Comparison of ENCODE assay signal across 1 cellular context in the genomic region with DNA sequence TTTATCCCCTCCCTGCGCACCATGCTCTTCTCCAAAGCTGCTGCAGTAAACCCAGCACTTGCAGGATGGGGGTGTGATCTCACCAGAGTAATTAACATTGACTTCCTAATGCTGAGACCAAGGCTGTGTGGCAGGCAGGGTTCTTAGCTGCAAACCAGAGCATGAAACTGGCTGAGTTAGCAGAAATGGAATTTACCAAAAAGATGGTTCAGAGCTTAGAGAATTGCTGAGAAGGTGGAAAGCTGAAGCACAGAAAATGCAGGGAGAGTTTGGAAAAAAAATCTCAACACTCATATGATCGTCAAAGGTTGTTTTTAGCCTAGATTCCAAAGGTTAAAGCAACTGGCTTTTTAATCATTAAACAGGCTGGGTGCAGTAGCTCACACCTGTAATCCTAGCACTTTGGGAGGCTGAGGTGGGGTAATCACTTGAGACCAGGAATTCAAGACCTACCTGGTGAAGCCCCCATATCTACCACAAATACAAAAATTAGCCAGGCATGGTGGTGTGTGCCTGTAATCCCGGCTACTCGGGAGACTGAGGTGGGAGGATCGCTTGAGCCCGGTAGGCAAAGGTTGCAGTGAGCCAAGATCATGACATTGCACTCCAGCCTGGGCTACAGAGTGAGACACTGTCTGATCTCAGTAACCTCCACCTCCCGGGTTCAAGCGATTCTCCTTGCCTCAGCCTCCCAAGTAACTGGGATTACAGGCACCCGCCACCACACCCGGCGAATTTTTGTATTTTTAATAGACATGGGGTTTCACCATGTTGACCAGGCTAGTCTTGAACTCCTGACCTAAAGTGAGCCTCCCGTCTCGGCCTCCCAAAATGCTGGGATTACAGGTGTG.
TF ChIP-seq lines count a peak whose summit lies in the region.

No MANE protein-coding gene starts in this region.

TF ChIP-seq in HepG2, 621 proteins besides CTCF, POLR2A, EP300 and RAD21 (continued from another document and continues in another):
- TF ChIP-seq HNRNPUL1 (IDR thresholded peaks at IDR 0.05; ENCODE audit: low read depth, low read length): 0 out of 2 replicates have a peak, but pooled peaks have one; percentile 57
- peak; percentile 34; the same call in 1 of the 2 replicates for TF ChIP-seq FOXC1 (CRISPR knock-in tag; IDR thresholded peaks at IDR 0.05; ENCODE audit: borderline replicate concordance)
- peak; percentile 66; the same call in 1 of the 2 replicates for TF ChIP-seq NFIC (IDR thresholded peaks at IDR 0.05; ENCODE audit: low read length)
- peak; percentile 87 for TF ChIP-seq PPARG (CRISPR knock-in tag; conservative IDR thresholded peaks at IDR 0.05)
- TF ChIP-seq NAIF1 (CRISPR knock-in tag; IDR thresholded peaks at IDR 0.05; ENCODE audit: borderline replicate concordance): no peak; the same call in 1 of the 2 replicates
- TF ChIP-seq ZSCAN30 (CRISPR knock-in tag; IDR thresholded peaks at IDR 0.05): no peak
- peak; percentile 75; the same call in 1 of the 2 replicates for TF ChIP-seq SIX1 (CRISPR knock-in tag; IDR thresholded peaks at IDR 0.05; ENCODE audit: borderline replicate concordance)
- TF ChIP-seq, protein P1, sequence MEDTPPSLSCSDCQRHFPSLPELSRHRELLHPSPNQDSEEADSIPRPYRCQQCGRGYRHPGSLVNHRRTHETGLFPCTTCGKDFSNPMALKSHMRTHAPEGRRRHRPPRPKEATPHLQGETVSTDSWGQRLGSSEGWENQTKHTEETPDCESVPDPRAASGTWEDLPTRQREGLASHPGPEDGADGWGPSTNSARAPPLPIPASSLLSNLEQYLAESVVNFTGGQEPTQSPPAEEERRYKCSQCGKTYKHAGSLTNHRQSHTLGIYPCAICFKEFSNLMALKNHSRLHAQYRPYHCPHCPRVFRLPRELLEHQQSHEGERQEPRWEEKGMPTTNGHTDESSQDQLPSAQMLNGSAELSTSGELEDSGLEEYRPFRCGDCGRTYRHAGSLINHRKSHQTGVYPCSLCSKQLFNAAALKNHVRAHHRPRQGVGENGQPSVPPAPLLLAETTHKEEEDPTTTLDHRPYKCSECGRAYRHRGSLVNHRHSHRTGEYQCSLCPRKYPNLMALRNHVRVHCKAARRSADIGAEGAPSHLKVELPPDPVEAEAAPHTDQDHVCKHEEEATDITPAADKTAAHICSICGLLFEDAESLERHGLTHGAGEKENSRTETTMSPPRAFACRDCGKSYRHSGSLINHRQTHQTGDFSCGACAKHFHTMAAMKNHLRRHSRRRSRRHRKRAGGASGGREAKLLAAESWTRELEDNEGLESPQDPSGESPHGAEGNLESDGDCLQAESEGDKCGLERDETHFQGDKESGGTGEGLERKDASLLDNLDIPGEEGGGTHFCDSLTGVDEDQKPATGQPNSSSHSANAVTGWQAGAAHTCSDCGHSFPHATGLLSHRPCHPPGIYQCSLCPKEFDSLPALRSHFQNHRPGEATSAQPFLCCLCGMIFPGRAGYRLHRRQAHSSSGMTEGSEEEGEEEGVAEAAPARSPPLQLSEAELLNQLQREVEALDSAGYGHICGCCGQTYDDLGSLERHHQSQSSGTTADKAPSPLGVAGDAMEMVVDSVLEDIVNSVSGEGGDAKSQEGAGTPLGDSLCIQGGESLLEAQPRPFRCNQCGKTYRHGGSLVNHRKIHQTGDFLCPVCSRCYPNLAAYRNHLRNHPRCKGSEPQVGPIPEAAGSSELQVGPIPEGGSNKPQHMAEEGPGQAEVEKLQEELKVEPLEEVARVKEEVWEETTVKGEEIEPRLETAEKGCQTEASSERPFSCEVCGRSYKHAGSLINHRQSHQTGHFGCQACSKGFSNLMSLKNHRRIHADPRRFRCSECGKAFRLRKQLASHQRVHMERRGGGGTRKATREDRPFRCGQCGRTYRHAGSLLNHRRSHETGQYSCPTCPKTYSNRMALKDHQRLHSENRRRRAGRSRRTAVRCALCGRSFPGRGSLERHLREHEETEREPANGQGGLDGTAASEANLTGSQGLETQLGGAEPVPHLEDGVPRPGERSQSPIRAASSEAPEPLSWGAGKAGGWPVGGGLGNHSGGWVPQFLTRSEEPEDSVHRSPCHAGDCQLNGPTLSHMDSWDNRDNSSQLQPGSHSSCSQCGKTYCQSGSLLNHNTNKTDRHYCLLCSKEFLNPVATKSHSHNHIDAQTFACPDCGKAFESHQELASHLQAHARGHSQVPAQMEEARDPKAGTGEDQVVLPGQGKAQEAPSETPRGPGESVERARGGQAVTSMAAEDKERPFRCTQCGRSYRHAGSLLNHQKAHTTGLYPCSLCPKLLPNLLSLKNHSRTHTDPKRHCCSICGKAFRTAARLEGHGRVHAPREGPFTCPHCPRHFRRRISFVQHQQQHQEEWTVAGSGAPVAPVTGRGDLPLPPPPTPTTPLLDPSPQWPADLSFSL (CRISPR knock-in tag; IDR thresholded peaks at IDR 0.05): no peak
- TF ChIP-seq KDM2A (CRISPR knock-in tag; IDR thresholded peaks at IDR 0.05; ENCODE audit: borderline replicate concordance, low read depth): peak; percentile 50; the same call in 1 of the 2 replicates
- peak; percentile 97 for TF ChIP-seq ZMYM3 (CRISPR knock-in tag; IDR thresholded peaks at IDR 0.05)
- TF ChIP-seq JUNB (CRISPR knock-in tag; IDR thresholded peaks at IDR 0.05; ENCODE audit: borderline replicate concordance): no peak
- peak; percentile 91 for TF ChIP-seq U2AF2 (IDR thresholded peaks at IDR 0.05; ENCODE audit: low read depth, low read length)
- no peak for TF ChIP-seq PRPF4 (IDR thresholded peaks at IDR 0.05; ENCODE audit: low read depth, low read length, poor library complexity, severe bottlenecking)
- 0 out of 2 replicates have a peak, but pooled peaks have one; percentile 41 for TF ChIP-seq ZNF546 (CRISPR knock-in tag; conservative IDR thresholded peaks at IDR 0.05)
- no peak for TF ChIP-seq ZNF484 (CRISPR knock-in tag; IDR thresholded peaks at IDR 0.05; ENCODE audit: borderline replicate concordance, low read depth)
- TF ChIP-seq, protein P2, sequence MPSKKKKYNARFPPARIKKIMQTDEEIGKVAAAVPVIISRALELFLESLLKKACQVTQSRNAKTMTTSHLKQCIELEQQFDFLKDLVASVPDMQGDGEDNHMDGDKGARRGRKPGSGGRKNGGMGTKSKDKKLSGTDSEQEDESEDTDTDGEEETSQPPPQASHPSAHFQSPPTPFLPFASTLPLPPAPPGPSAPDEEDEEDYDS (CRISPR knock-in tag; IDR thresholded peaks at IDR 0.05): peak; percentile 72; the same call in 1 of the 2 replicates
- TF ChIP-seq ZKSCAN5 (CRISPR knock-in tag; IDR thresholded peaks at IDR 0.05): no peak
- 0 out of 2 replicates have a peak, but pooled peaks have one; percentile 13 for TF ChIP-seq TAF1 (CRISPR knock-in tag; IDR thresholded peaks at IDR 0.05)
- TF ChIP-seq, protein P3, sequence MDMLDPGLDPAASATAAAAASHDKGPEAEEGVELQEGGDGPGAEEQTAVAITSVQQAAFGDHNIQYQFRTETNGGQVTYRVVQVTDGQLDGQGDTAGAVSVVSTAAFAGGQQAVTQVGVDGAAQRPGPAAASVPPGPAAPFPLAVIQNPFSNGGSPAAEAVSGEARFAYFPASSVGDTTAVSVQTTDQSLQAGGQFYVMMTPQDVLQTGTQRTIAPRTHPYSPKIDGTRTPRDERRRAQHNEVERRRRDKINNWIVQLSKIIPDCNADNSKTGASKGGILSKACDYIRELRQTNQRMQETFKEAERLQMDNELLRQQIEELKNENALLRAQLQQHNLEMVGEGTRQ (IDR thresholded peaks at IDR 0.05; ENCODE audit: low read depth, low read length): no peak
- TF ChIP-seq, protein P3 (CRISPR knock-in tag; IDR thresholded peaks at IDR 0.05; ENCODE audit: borderline replicate concordance): 0 out of 2 replicates have a peak, but pooled peaks have one; percentile 16
- TF ChIP-seq ZNF24 (IDR thresholded peaks at IDR 0.05): peak; percentile 54; the same call in 1 of the 2 replicates
- TF ChIP-seq, protein P4, sequence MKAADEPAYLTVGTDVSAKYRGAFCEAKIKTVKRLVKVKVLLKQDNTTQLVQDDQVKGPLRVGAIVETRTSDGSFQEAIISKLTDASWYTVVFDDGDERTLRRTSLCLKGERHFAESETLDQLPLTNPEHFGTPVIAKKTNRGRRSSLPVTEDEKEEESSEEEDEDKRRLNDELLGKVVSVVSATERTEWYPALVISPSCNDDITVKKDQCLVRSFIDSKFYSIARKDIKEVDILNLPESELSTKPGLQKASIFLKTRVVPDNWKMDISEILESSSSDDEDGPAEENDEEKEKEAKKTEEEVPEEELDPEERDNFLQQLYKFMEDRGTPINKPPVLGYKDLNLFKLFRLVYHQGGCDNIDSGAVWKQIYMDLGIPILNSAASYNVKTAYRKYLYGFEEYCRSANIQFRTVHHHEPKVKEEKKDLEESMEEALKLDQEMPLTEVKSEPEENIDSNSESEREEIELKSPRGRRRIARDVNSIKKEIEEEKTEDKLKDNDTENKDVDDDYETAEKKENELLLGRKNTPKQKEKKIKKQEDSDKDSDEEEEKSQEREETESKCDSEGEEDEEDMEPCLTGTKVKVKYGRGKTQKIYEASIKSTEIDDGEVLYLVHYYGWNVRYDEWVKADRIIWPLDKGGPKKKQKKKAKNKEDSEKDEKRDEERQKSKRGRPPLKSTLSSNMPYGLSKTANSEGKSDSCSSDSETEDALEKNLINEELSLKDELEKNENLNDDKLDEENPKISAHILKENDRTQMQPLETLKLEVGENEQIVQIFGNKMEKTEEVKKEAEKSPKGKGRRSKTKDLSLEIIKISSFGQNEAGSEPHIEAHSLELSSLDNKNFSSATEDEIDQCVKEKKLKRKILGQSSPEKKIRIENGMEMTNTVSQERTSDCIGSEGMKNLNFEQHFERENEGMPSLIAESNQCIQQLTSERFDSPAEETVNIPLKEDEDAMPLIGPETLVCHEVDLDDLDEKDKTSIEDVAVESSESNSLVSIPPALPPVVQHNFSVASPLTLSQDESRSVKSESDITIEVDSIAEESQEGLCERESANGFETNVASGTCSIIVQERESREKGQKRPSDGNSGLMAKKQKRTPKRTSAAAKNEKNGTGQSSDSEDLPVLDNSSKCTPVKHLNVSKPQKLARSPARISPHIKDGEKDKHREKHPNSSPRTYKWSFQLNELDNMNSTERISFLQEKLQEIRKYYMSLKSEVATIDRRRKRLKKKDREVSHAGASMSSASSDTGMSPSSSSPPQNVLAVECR (CRISPR knock-in tag; IDR thresholded peaks at IDR 0.05; ENCODE audit: borderline replicate concordance): peak; percentile 77; the same call in 1 of the 2 replicates
- TF ChIP-seq, protein P5, sequence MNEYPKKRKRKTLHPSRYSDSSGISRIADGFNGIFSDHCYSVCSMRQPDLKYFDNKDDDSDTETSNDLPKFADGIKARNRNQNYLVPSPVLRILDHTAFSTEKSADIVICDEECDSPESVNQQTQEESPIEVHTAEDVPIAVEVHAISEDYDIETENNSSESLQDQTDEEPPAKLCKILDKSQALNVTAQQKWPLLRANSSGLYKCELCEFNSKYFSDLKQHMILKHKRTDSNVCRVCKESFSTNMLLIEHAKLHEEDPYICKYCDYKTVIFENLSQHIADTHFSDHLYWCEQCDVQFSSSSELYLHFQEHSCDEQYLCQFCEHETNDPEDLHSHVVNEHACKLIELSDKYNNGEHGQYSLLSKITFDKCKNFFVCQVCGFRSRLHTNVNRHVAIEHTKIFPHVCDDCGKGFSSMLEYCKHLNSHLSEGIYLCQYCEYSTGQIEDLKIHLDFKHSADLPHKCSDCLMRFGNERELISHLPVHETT (CRISPR knock-in tag; conservative IDR thresholded peaks at IDR 0.05): no peak
- no peak; the same call in 1 of the 2 replicates for TF ChIP-seq KAT8 (CRISPR knock-in tag; IDR thresholded peaks at IDR 0.05)
- no peak; the same call in 1 of the 2 replicates for TF ChIP-seq ZNF367 (CRISPR knock-in tag; IDR thresholded peaks at IDR 0.05; ENCODE audit: borderline replicate concordance)
- peak; percentile 61; the same call in 1 of the 2 replicates for TF ChIP-seq ZNF510 (CRISPR knock-in tag; IDR thresholded peaks at IDR 0.05; ENCODE audit: low read depth)
- peak; percentile 76 for TF ChIP-seq POLR2AphosphoS5 (IDR thresholded peaks at IDR 0.05; ENCODE audit: low read depth, low read length)
- TF ChIP-seq, protein P6, sequence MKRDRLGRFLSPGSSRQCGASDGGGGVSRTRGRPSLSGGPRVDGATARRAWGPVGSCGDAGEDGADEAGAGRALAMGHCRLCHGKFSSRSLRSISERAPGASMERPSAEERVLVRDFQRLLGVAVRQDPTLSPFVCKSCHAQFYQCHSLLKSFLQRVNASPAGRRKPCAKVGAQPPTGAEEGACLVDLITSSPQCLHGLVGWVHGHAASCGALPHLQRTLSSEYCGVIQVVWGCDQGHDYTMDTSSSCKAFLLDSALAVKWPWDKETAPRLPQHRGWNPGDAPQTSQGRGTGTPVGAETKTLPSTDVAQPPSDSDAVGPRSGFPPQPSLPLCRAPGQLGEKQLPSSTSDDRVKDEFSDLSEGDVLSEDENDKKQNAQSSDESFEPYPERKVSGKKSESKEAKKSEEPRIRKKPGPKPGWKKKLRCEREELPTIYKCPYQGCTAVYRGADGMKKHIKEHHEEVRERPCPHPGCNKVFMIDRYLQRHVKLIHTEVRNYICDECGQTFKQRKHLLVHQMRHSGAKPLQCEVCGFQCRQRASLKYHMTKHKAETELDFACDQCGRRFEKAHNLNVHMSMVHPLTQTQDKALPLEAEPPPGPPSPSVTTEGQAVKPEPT (CRISPR knock-in tag; IDR thresholded peaks at IDR 0.05; ENCODE audit: low read depth): 0 out of 2 replicates have a peak, but pooled peaks have one; percentile 28
- TF ChIP-seq, protein P7, sequence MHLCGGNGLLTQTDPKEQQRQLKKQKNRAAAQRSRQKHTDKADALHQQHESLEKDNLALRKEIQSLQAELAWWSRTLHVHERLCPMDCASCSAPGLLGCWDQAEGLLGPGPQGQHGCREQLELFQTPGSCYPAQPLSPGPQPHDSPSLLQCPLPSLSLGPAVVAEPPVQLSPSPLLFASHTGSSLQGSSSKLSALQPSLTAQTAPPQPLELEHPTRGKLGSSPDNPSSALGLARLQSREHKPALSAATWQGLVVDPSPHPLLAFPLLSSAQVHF (CRISPR knock-in tag; IDR thresholded peaks at IDR 0.05): peak; percentile 55; the same call in 1 of the 2 replicates
- TF ChIP-seq AGO2 (optimal IDR thresholded peaks at IDR 0.05; ENCODE audit: low read depth, low read length): no peak
- no peak for TF ChIP-seq SRSF4 (IDR thresholded peaks at IDR 0.05; ENCODE audit: low read depth, low read length, poor library complexity, severe bottlenecking)
- TF ChIP-seq, protein P8, sequence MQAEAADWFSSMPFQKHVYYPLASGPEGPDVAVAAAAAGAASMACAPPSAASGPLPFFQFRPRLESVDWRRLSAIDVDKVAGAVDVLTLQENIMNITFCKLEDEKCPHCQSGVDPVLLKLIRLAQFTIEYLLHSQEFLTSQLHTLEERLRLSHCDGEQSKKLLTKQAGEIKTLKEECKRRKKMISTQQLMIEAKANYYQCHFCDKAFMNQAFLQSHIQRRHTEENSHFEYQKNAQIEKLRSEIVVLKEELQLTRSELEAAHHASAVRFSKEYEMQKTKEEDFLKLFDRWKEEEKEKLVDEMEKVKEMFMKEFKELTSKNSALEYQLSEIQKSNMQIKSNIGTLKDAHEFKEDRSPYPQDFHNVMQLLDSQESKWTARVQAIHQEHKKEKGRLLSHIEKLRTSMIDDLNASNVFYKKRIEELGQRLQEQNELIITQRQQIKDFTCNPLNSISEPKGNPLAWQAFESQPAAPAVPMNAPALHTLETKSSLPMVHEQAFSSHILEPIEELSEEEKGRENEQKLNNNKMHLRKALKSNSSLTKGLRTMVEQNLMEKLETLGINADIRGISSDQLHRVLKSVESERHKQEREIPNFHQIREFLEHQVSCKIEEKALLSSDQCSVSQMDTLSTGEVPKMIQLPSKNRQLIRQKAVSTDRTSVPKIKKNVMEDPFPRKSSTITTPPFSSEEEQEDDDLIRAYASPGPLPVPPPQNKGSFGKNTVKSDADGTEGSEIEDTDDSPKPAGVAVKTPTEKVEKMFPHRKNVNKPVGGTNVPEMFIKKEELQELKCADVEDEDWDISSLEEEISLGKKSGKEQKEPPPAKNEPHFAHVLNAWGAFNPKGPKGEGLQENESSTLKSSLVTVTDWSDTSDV (CRISPR knock-in tag; IDR thresholded peaks at IDR 0.05): no peak
